ENCODE assay signal across 8 cellular contexts in the genomic region with DNA sequence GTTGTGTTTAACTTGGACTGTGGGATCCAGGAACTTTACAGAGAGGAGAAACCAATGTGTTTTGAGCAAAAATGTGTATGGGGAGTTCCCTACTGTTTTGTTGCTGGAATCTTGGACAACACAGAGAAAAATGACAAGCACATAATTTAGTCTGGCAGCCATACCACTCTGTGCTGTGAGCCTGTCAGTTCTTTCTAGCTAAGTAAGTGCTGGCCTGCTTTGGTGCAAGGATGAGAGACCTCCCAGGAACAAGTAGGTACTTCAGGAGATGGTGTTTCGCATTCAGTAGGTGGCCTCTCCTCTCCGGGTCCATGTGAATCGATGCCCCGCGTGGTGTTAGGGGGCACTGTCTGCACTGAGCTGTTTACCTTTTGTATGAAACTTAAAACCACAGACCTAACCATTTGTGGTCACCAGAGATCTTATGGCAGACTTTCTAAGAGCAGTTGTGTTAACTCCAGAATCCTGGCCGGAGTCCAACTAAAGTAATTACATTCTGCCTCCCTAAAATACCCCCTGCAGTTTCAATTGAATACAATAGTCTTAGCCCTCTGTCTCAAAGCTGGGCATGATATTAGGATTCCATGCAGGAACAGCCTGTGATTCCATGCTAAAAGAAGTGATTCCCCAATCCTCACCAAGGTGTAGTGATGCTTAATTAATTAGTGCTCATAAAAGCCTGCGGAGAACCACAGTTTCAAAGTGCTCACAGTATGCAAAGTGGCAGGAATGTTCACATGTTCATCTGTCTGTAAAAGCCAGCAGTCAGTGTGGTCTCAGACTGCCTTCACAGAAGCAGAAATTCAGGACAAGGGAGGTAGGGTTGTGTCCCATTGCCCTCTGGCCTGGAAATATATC.
DNase-seq lines count a peak whose midpoint lies in the region; ATAC-seq and TF ChIP-seq lines count a peak whose summit lies in the region.

No MANE protein-coding gene starts in this region.

- no peak for TF ChIP-seq POLR2A in testis (IDR thresholded peaks at IDR 0.05)

- H3K27me3 Mint-ChIP-seq in activated CD4-positive, alpha-beta memory T cell treated with anti-CD3 and anti-CD28 coated beads, Interleukin-2, amount 10 ng/mL, durations not matched to agents 7 days and 5 days: peaks cover 24% of the 10 kb centered on the region

- no peaks in the 10 kb centered on the region for H3K27me3 ChIP-seq in testis

- WGBS in testis, 2 donors: 58 to 70% methylated on average over 7 of the region's 7 CpGs

- DNase-seq in AG09309 (ENCODE audit: low read depth) (no peak), NCI-H82 (lab: John Stamatoyannopoulos, UW) (peak; percentile 70), iris pigment epithelial cell (ENCODE audit: low read depth) (peak; percentile 79), dedifferentiated amniotic fluid mesenchymal stem cell (ENCODE audit: extremely low spot score) (no peak), testis (no peak)
- DNase-seq in activated CD4-positive, alpha-beta memory T cell treated with anti-CD3 and anti-CD28 coated beads, Interleukin-2, amount 10 ng/mL, durations not matched to agents 7 days and 5 days: no peak

- peak; percentile 86 for ATAC-seq in GM18907 (IDR thresholded peaks at IDR 0.05; ENCODE audit: unreplicated experiment)
- ATAC-seq in HG03064 (IDR thresholded peaks at IDR 0.05; ENCODE audit: low read depth, unreplicated experiment): peak; percentile 74

- H3K4me1 ChIP-seq in testis: no peaks in the 10 kb centered on the region

- H3K4me1 Mint-ChIP-seq in activated CD4-positive, alpha-beta memory T cell treated with anti-CD3 and anti-CD28 coated beads, Interleukin-2, amount 10 ng/mL, durations not matched to agents 7 days and 5 days: no peaks in the 10 kb centered on the region

- intact Hi-C loops in testis (cut with DNase I; ENCODE audit: low total_unique reads): no loop called here

- H3K36me3 ChIP-seq in testis (ENCODE audit: low read depth, missing control alignments): no peaks in the 10 kb centered on the region

- H3K9me3 Mint-ChIP-seq in activated CD4-positive, alpha-beta memory T cell treated with anti-CD3 and anti-CD28 coated beads, Interleukin-2, amount 10 ng/mL, durations not matched to agents 7 days and 5 days: no peaks in the 10 kb centered on the region

- CTCF ChIA-PET in activated CD4-positive, alpha-beta memory T cell treated with anti-CD3 and anti-CD28 coated beads, Interleukin-2, amount 10 ng/mL, durations not matched to agents 7 days and 5 days (lab: Charles Lee): interaction anchor here (1.0 kb wide), 1 partner anchor 21 kb away, joined by 4 read pairs; no protein-coding TSS in a partner anchor

- H3K27ac ChIP-seq in testis: no peak overlapping the region

- H3K9me3 ChIP-seq in testis: no peaks in the 10 kb centered on the region

- H3K4me3 Mint-ChIP-seq in activated CD4-positive, alpha-beta memory T cell treated with anti-CD3 and anti-CD28 coated beads, Interleukin-2, amount 10 ng/mL, durations not matched to agents 7 days and 5 days: no peak overlapping the region

- POLR2A ChIA-PET in activated CD4-positive, alpha-beta memory T cell treated with anti-CD3 and anti-CD28 coated beads, Interleukin-2, amount 10 ng/mL, durations not matched to agents 7 days and 5 days (lab: Charles Lee): no interaction called here

- TF ChIP-seq CTCF in AG09309 (IDR thresholded peaks at IDR 0.05; ENCODE audit: control insufficient read depth, insufficient read depth, low read depth, low read length, missing control alignments) (peak; percentile 20), testis (IDR thresholded peaks at IDR 0.05) (no peak)

- H3K4me3 ChIP-seq in AG09309 (ENCODE audit: control insufficient read depth, low read depth, low read length) (no peak overlapping the region), testis (no peak overlapping the region)

- no peaks in the 10 kb centered on the region for H3K36me3 Mint-ChIP-seq in activated CD4-positive, alpha-beta memory T cell treated with anti-CD3 and anti-CD28 coated beads, Interleukin-2, amount 10 ng/mL, durations not matched to agents 7 days and 5 days (ENCODE audit: low read depth)

- H3K27ac Mint-ChIP-seq in activated CD4-positive, alpha-beta memory T cell treated with anti-CD3 and anti-CD28 coated beads, Interleukin-2, amount 10 ng/mL, durations not matched to agents 7 days and 5 days: no peak overlapping the region

Comparison
In these comparisons a context has a peak if more than half of its experiments do, and no peak if none do; other contexts are left out.
1. DNase-seq: peak in NCI-H82 (single experiment) and iris pigment epithelial cell (single experiment); none in AG09309 (single experiment), dedifferentiated amniotic fluid mesenchymal stem cell (single experiment), activated CD4-positive, alpha-beta memory T cell treated with anti-CD3 and anti-CD28 coated beads, Interleukin-2, amount 10 ng/mL, durations not matched to agents 7 days and 5 days (single experiment) and testis (single experiment).